In the genomic region with DNA sequence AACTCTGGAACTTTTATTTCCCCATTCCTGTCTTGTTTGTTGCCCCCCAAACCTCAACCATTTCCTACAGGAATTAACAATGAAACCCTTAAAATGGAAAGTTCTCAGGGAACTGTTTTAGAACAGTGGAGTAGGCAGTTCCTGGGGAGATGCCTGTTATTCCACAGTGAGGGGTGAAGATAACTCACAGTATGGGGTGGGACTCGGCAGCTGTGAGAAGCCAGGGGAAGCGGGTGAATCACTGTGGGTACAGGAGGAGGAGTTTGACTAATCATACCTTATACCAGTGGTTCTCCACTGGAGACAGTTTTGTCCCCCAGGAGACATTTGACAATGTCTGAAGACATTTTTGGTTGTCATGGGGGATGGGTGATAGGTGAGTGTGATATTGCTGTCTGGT, we compare ENCODE assay signal across 25 cellular contexts. TPM values are rescaled to one million over a fixed set of nuclear protein-coding genes. Genes with fewer than 3 reads are reported as not detected.
"Had no signal": no experiment of that assay in that cellular context is flagged by ENCODE, and none has a peak within 500 bp of the region (broad histone marks: within the 10 kb centered on the region; RNA-seq: fewer than 3 reads in every experiment).

No MANE protein-coding gene starts in this region.

- H3K36me3 ChIP-seq: gastrocnemius medialis, pancreas, transverse colon had no signal

- H3K4me3 ChIP-seq: body of pancreas, gastrocnemius medialis, pancreas, skin epidermis, transverse colon had no signal

- H3K9me3 Mint-ChIP-seq: activated CD4-positive, alpha-beta memory T cell treated with anti-CD3 and anti-CD28 coated beads, Interleukin-2, amount 10 ng/mL, durations not matched to agents 7 days and 5 days; activated CD4-positive, alpha-beta T cell treated with anti-CD3 and anti-CD28 coated beads, Interleukin-2, amount 10 ng/mL, durations not matched to agents 24 days and 14 days; activated naive CD4-positive, alpha-beta T cell treated with anti-CD3 and anti-CD28 coated beads, Interleukin-2, amount 10 ng/mL, durations not matched to agents 7 days and 5 days; activated T-cell treated with anti-CD3 and anti-CD28 coated beads, Interleukin-2, amount 50 U/mL, for 72 hours; nephron had no signal

- H3K4me1 ChIP-seq: body of pancreas, gastrocnemius medialis, pancreas, transverse colon had no signal

- ATAC-seq: activated CD4-positive, CD25-positive, alpha-beta regulatory T cell treated with anti-CD3 and anti-CD28 coated beads, Interleukin-2, amount 50 U/mL, for 24 hours; activated T-cell treated with anti-CD3 and anti-CD28 coated beads, Interleukin-2, amount 50 U/mL, for 72 hours; body of pancreas; esophagus mucosa; gastrocnemius medialis; pancreas; right cardiac atrium had no signal

- H3K27ac ChIP-seq: body of pancreas, gastrocnemius medialis, pancreas, skin epidermis, transverse colon had no signal

- DNase-seq: activated CD4-positive, alpha-beta memory T cell treated with anti-CD3 and anti-CD28 coated beads, Interleukin-2, amount 10 ng/mL, durations not matched to agents 7 days and 5 days; activated CD4-positive, alpha-beta T cell treated with anti-CD3 and anti-CD28 coated beads, Interleukin-2, amount 10 ng/mL, durations not matched to agents 24 days and 14 days; activated effector memory CD4-positive, alpha-beta T cell treated with anti-CD3 and anti-CD28 coated beads, Interleukin-2, amount 50 U/mL, for 16 hours; activated naive CD4-positive, alpha-beta T cell treated with anti-CD3 and anti-CD28 coated beads, Interleukin-2, amount 10 ng/mL, durations not matched to agents 7 days and 5 days; activated T-cell treated with anti-CD3 and anti-CD28 coated beads, Interleukin-2, amount 50 U/mL, for 72 hours; amygdala; body of pancreas; caudate nucleus; dermis blood vessel endothelial cell; effector CD8-positive, alpha-beta T cell; gastrocnemius medialis; head of caudate nucleus; hypothalamus; pancreas; right cardiac atrium; stimulated activated CD4-positive, alpha-beta T cell treated with anti-CD3 and anti-CD28 coated beads, Interleukin-1b, Interleukin-23, amount 100 ng/mL, for 48 hours; transverse colon had no signal

- H3K36me3 Mint-ChIP-seq: activated naive CD4-positive, alpha-beta T cell treated with anti-CD3 and anti-CD28 coated beads, Interleukin-2, amount 10 ng/mL, durations not matched to agents 7 days and 5 days had no signal

- H3K4me3 Mint-ChIP-seq: activated CD4-positive, alpha-beta memory T cell treated with anti-CD3 and anti-CD28 coated beads, Interleukin-2, amount 10 ng/mL, durations not matched to agents 7 days and 5 days; activated CD4-positive, alpha-beta T cell treated with anti-CD3 and anti-CD28 coated beads, Interleukin-2, amount 10 ng/mL, durations not matched to agents 24 days and 14 days; activated naive CD4-positive, alpha-beta T cell treated with anti-CD3 and anti-CD28 coated beads, Interleukin-2, amount 10 ng/mL, durations not matched to agents 7 days and 5 days; activated T-cell treated with anti-CD3 and anti-CD28 coated beads, Interleukin-2, amount 50 U/mL, for 72 hours; nephron had no signal

- H3K27me3 ChIP-seq: body of pancreas, gastrocnemius medialis, pancreas, transverse colon had no signal

- H3K27me3 Mint-ChIP-seq: activated CD4-positive, alpha-beta memory T cell treated with anti-CD3 and anti-CD28 coated beads, Interleukin-2, amount 10 ng/mL, durations not matched to agents 7 days and 5 days; activated CD4-positive, alpha-beta T cell treated with anti-CD3 and anti-CD28 coated beads, Interleukin-2, amount 10 ng/mL, durations not matched to agents 24 days and 14 days had no signal

- H3K27ac Mint-ChIP-seq: activated CD4-positive, alpha-beta memory T cell treated with anti-CD3 and anti-CD28 coated beads, Interleukin-2, amount 10 ng/mL, durations not matched to agents 7 days and 5 days; activated CD4-positive, alpha-beta T cell treated with anti-CD3 and anti-CD28 coated beads, Interleukin-2, amount 10 ng/mL, durations not matched to agents 24 days and 14 days; activated naive CD4-positive, alpha-beta T cell treated with anti-CD3 and anti-CD28 coated beads, Interleukin-2, amount 10 ng/mL, durations not matched to agents 7 days and 5 days; activated T-cell treated with anti-CD3 and anti-CD28 coated beads, Interleukin-2, amount 50 U/mL, for 72 hours; nephron had no signal

- H3K9me3 ChIP-seq: body of pancreas, gastrocnemius medialis, pancreas, transverse colon had no signal

RNA-seq across cellular contexts. Expression of a gene that starts 36.9 kb away (rescaled TPM):
- total RNA-seq: activated CD4-positive, alpha-beta memory T cell treated with anti-CD3 and anti-CD28 coated beads, Interleukin-2, amount 10 ng/mL, durations not matched to agents 7 days and 5 days; activated CD4-positive, alpha-beta T cell treated with anti-CD3 and anti-CD28 coated beads, Interleukin-2, amount 10 ng/mL, durations not matched to agents 24 days and 14 days; activated T-cell treated with anti-CD3 and anti-CD28 coated beads, Interleukin-2, amount 50 U/mL, for 72 hours; body of pancreas; dermis blood vessel endothelial cell; esophagus mucosa; gastrocnemius medialis; liver; pulmonary artery endothelial cell; right cardiac atrium; T-helper 2 cell treated with Interferon-gamma antibody and Interleukin-4, amounts not matched to agents 100 ng/mL and 5 ng/mL, for 36 hours; temporal lobe; transverse colon had no signal
- polyA plus RNA-seq: liver, right cardiac atrium had no signal
